8 cellular contexts compared by ENCODE assay signal in genomic region chr2:216633616-216634316, GRCh38. TPM values are rescaled to one million over a fixed set of nuclear protein-coding genes. Genes with fewer than 3 reads are reported as not detected.
A peak's percentile ranks its signal among the peaks of the same experiment; 100 is the strongest.
DNase-seq lines count a peak whose midpoint lies in the region; ATAC-seq and TF ChIP-seq lines count a peak whose summit lies in the region.

No MANE protein-coding gene starts in this region.

- POLR2A ChIA-PET in WTC11 (lab: Charles Lee): interaction anchor here (1.6 to 2.1 kb wide), 3 partner anchors 27 to 127 kb away, joined by 4 to 7 read pairs (median 4); no protein-coding TSS in a partner anchor

- H3K27ac ChIP-seq in left ventricle myocardium inferior (replicated peaks) (peak overlapping the region; percentile 75), sigmoid colon (peak overlapping the region in 2 of 4 donors; percentile 31 to 89)

- intact Hi-C loops in left ventricle myocardium inferior (cut with micrococcal nuclease) (no loop called here), sigmoid colon (cut with DNase I) (no loop called here)

- H3K9me3 ChIP-seq in left ventricle myocardium inferior (replicated peaks): no peaks in the 10 kb centered on the region
- no peaks in the 10 kb centered on the region for H3K9me3 ChIP-seq in sigmoid colon

- H3K27ac Mint-ChIP-seq in WTC11: peak overlapping the region; percentile 87

- ATAC-seq in WTC11 (peak; percentile 3), esophagus mucosa (no peak)

- H3K4me3 ChIP-seq in left ventricle myocardium inferior (peak overlapping the region; percentile 78), sigmoid colon (peak overlapping the region; percentile 15 to 52 (median 50))

- peaks cover 38% of the 10 kb centered on the region for H3K4me1 ChIP-seq in left ventricle myocardium inferior
- peaks cover 0 to 38% (median 24%) of the 10 kb centered on the region in 4 donors for H3K4me1 ChIP-seq in sigmoid colon

- TF ChIP-seq EP300 in sigmoid colon (IDR thresholded peaks at IDR 0.05): no peak

- peaks cover 17% of the 10 kb centered on the region for H3K36me3 Mint-ChIP-seq in WTC11

- H3K36me3 ChIP-seq in left ventricle myocardium inferior (no peaks in the 10 kb centered on the region), sigmoid colon (no peaks in the 10 kb centered on the region)

- H3K27me3 ChIP-seq in left ventricle myocardium inferior (ENCODE audit: low read depth) (peaks cover 3% of the 10 kb centered on the region), sigmoid colon (peaks cover 12 to 64% (median 41%) of the 10 kb centered on the region in 3 donors)

- peak; percentile 17 for DNase-seq in stimulated activated CD4-positive, alpha-beta T cell treated with anti-CD3 and anti-CD28 coated beads, Interleukin-15, amount 100 ng/mL, for 24 hours
- no peak for DNase-seq in stimulated activated CD4-positive, alpha-beta T cell treated with anti-CD3 and anti-CD28 coated beads, Interleukin-4, amount 100 ng/mL, for 4 hours
- DNase-seq in WTC11 (ENCODE audit: low spot score) (peak; percentile 54), left ventricle myocardium inferior (no peak), sigmoid colon (no peak), nucleus accumbens (lab: John Stamatoyannopoulos, UW) (no peak)
- no peak for DNase-seq in effector CD8-positive, alpha-beta T cell (lab: John Stamatoyannopoulos, UW)

- H3K4me3 Mint-ChIP-seq in WTC11: peak overlapping the region; percentile 99

- H3K27me3 Mint-ChIP-seq in WTC11 (ENCODE audit: low read depth): peaks cover 13% of the 10 kb centered on the region

- WGBS in sigmoid colon, 2 donors: 1% methylated on average over 70 of the region's 70 CpGs

- no peak for TF ChIP-seq POLR2A in sigmoid colon (IDR thresholded peaks at IDR 0.05)

- H3K4me1 Mint-ChIP-seq in WTC11: peaks cover 59% of the 10 kb centered on the region

- no peaks in the 10 kb centered on the region for H3K9me3 Mint-ChIP-seq in WTC11

- TF ChIP-seq CTCF in WTC11 (IDR thresholded peaks at IDR 0.05) (no peak), left ventricle myocardium inferior (IDR thresholded peaks at IDR 0.05; ENCODE audit: borderline replicate concordance) (no peak), sigmoid colon (IDR thresholded peaks at IDR 0.05) (no peak)

- CTCF ChIA-PET in WTC11 (lab: Charles Lee): interaction anchor here (2.2 to 3.3 kb wide), 2 partner anchors 34 to 114 kb away, joined by 12 to 15 read pairs; no protein-coding TSS in a partner anchor

TF ChIP-seq in WTC11, 78 proteins besides CTCF, POLR2A, EP300 and RAD21:
- TF ChIP-seq PRDM15 (CRISPR knock-in tag; IDR thresholded peaks at IDR 0.05) (peak; percentile 10; the same call in 1 of the 2 replicates), JAZF1 (CRISPR knock-in tag; IDR thresholded peaks at IDR 0.05) (no peak), ZNF512 (CRISPR knock-in tag; IDR thresholded peaks at IDR 0.05; ENCODE audit: borderline replicate concordance) (no peak), HMGXB4 (CRISPR knock-in tag; IDR thresholded peaks at IDR 0.05) (no peak), ARID4B (CRISPR knock-in tag; IDR thresholded peaks at IDR 0.05; ENCODE audit: borderline replicate concordance) (0 out of 2 replicates have a peak, but pooled peaks have one; percentile 24)

RNA-seq across cellular contexts. Expression of gene IGFBP2, which starts 0.5 kb away (rescaled TPM):
- total RNA-seq in WTC11 (2021): 514 to 873 TPM (median 854 TPM) in 3 replicates
- 136 TPM for total RNA-seq in left ventricle myocardium inferior
- 10 to 100 TPM in 3 of 4 donors, 1 to 10 TPM in 1; 6.3 to 45.7 (median 21.9) TPM for total RNA-seq in sigmoid colon
- 10 to 100 TPM; 30.8 to 33.5 (median 33.0) TPM for polyA plus RNA-seq in sigmoid colon
- 192 TPM for total RNA-seq in esophagus mucosa

Comparison
In these comparisons a context has a peak if more than half of its experiments do, and no peak if none do; other contexts are left out.
1. DNase-seq: peak in stimulated activated CD4-positive, alpha-beta T cell treated with anti-CD3 and anti-CD28 coated beads, Interleukin-15, amount 100 ng/mL, for 24 hours (single experiment) and WTC11 (single experiment); none in stimulated activated CD4-positive, alpha-beta T cell treated with anti-CD3 and anti-CD28 coated beads, Interleukin-4, amount 100 ng/mL, for 4 hours (0 of 2), left ventricle myocardium inferior (single experiment), sigmoid colon (single experiment), nucleus accumbens (0 of 56) and effector CD8-positive, alpha-beta T cell (single experiment).